Comparison of ENCODE assay signal across 1 cellular context in the genomic region with DNA sequence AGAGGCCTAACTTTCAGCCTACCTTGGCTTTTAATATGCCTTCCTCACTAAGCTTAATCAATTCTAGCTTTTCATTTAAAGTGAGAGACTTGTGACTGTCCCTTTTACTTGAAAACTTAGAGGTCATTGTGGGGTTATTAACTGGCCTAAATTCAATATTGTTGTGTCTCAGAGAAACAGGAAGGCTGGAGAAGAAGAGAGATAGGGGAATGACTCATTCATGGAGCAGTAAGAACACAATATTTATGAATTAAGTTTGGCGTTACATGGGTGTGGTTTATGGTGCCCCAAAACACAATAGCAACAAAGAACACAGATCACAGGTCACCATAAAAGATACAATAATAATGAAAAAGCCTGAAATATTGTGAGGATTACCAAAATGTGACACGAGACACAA.
TF ChIP-seq lines count a peak whose summit lies in the region.

No MANE protein-coding gene starts in this region.

TF ChIP-seq in K562, 482 proteins besides CTCF, POLR2A, EP300 and RAD21 (continued from another document):
- TF ChIP-seq, protein P1, sequence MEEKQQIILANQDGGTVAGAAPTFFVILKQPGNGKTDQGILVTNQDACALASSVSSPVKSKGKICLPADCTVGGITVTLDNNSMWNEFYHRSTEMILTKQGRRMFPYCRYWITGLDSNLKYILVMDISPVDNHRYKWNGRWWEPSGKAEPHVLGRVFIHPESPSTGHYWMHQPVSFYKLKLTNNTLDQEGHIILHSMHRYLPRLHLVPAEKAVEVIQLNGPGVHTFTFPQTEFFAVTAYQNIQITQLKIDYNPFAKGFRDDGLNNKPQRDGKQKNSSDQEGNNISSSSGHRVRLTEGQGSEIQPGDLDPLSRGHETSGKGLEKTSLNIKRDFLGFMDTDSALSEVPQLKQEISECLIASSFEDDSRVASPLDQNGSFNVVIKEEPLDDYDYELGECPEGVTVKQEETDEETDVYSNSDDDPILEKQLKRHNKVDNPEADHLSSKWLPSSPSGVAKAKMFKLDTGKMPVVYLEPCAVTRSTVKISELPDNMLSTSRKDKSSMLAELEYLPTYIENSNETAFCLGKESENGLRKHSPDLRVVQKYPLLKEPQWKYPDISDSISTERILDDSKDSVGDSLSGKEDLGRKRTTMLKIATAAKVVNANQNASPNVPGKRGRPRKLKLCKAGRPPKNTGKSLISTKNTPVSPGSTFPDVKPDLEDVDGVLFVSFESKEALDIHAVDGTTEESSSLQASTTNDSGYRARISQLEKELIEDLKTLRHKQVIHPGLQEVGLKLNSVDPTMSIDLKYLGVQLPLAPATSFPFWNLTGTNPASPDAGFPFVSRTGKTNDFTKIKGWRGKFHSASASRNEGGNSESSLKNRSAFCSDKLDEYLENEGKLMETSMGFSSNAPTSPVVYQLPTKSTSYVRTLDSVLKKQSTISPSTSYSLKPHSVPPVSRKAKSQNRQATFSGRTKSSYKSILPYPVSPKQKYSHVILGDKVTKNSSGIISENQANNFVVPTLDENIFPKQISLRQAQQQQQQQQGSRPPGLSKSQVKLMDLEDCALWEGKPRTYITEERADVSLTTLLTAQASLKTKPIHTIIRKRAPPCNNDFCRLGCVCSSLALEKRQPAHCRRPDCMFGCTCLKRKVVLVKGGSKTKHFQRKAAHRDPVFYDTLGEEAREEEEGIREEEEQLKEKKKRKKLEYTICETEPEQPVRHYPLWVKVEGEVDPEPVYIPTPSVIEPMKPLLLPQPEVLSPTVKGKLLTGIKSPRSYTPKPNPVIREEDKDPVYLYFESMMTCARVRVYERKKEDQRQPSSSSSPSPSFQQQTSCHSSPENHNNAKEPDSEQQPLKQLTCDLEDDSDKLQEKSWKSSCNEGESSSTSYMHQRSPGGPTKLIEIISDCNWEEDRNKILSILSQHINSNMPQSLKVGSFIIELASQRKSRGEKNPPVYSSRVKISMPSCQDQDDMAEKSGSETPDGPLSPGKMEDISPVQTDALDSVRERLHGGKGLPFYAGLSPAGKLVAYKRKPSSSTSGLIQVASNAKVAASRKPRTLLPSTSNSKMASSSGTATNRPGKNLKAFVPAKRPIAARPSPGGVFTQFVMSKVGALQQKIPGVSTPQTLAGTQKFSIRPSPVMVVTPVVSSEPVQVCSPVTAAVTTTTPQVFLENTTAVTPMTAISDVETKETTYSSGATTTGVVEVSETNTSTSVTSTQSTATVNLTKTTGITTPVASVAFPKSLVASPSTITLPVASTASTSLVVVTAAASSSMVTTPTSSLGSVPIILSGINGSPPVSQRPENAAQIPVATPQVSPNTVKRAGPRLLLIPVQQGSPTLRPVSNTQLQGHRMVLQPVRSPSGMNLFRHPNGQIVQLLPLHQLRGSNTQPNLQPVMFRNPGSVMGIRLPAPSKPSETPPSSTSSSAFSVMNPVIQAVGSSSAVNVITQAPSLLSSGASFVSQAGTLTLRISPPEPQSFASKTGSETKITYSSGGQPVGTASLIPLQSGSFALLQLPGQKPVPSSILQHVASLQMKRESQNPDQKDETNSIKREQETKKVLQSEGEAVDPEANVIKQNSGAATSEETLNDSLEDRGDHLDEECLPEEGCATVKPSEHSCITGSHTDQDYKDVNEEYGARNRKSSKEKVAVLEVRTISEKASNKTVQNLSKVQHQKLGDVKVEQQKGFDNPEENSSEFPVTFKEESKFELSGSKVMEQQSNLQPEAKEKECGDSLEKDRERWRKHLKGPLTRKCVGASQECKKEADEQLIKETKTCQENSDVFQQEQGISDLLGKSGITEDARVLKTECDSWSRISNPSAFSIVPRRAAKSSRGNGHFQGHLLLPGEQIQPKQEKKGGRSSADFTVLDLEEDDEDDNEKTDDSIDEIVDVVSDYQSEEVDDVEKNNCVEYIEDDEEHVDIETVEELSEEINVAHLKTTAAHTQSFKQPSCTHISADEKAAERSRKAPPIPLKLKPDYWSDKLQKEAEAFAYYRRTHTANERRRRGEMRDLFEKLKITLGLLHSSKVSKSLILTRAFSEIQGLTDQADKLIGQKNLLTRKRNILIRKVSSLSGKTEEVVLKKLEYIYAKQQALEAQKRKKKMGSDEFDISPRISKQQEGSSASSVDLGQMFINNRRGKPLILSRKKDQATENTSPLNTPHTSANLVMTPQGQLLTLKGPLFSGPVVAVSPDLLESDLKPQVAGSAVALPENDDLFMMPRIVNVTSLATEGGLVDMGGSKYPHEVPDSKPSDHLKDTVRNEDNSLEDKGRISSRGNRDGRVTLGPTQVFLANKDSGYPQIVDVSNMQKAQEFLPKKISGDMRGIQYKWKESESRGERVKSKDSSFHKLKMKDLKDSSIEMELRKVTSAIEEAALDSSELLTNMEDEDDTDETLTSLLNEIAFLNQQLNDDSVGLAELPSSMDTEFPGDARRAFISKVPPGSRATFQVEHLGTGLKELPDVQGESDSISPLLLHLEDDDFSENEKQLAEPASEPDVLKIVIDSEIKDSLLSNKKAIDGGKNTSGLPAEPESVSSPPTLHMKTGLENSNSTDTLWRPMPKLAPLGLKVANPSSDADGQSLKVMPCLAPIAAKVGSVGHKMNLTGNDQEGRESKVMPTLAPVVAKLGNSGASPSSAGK (IDR thresholded peaks at IDR 0.05) = 0 out of 2 replicates have a peak, but pooled peaks have one; percentile 10
- TF ChIP-seq FOSL1 (tag; conservative IDR thresholded peaks at IDR 0.05) (peak; percentile 85), XRCC3 (IDR thresholded peaks at IDR 0.05) (no peak)
